In the genomic region with DNA sequence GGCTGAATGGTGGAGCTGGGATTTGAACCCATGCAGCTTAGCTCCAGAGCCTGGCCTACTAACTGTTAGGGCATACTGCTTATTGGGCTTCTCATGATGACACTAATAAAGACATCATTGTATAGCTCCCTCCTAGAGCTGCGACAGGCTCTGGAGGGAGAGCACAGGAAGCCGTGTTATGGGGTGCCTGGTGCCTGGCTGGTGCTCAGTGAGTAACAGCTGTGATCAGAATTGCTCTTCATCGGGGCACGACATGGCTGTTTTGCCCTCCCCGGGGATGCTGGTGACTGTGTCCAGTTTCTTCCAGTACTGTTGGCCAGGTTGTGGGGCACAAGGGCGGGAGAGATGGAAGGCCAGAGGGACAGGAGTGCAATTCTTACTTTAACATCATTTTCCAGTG, we compare ENCODE assay signal across 20 cellular contexts. TPM values are rescaled to one million over a fixed set of nuclear protein-coding genes. Genes with fewer than 3 reads are reported as not detected.
A peak's percentile ranks its signal among the peaks of the same experiment; 100 is the strongest.
DNase-seq lines count a peak whose midpoint lies in the region; TF ChIP-seq lines count a peak whose summit lies in the region.
"Had no signal": no experiment of that assay in that cellular context is flagged by ENCODE, and none has a peak within 500 bp of the region (broad histone marks: within the 10 kb centered on the region; RNA-seq: fewer than 3 reads in every experiment).

No MANE protein-coding gene starts in this region.

- peak overlapping the region; percentile 49 for H3K4me3 Mint-ChIP-seq in T-helper 1 cell treated with Interleukin-12 subunit alpha and Interleukin-12 subunit beta and Interleukin-4 antibody, amounts not matched to agents 30 μg/mL and 1 μg/mL, for 36 hours
- H3K4me3 Mint-ChIP-seq in Calu3 (ENCODE audit: low read depth, unreplicated experiment) (peak overlapping the region; percentile 16), brain (peak overlapping the region in 3 of 5 experiments; percentile 15 to 34 (median 29)), neural crest cell (peak overlapping the region; percentile 45)
- H3K4me3 Mint-ChIP-seq: stimulated activated naive CD8-positive, alpha-beta T cell treated with anti-CD3 and anti-CD28 coated beads, Interleukin-15, Interleukin-2, amounts not matched to agents 100 ng/mL and 50 ng/mL, for 24 hours had no signal

- no peak overlapping the region for H3K27ac Mint-ChIP-seq in T-helper 1 cell treated with Interleukin-12 subunit alpha and Interleukin-12 subunit beta and Interleukin-4 antibody, amounts not matched to agents 30 μg/mL and 1 μg/mL, for 36 hours
- H3K27ac Mint-ChIP-seq in Calu3 (ENCODE audit: unreplicated experiment), result no peak overlapping the region
- no peak overlapping the region for H3K27ac Mint-ChIP-seq in brain
- H3K27ac Mint-ChIP-seq in neural crest cell (ENCODE audit: unreplicated experiment), result no peak overlapping the region
- H3K27ac Mint-ChIP-seq: stimulated activated naive CD8-positive, alpha-beta T cell treated with anti-CD3 and anti-CD28 coated beads, Interleukin-15, Interleukin-2, amounts not matched to agents 100 ng/mL and 50 ng/mL, for 24 hours had no signal

- intact Hi-C loops in Calu3 (cut with micrococcal nuclease; ENCODE audit: unreplicated experiment), result no loop called here

- no peaks in the 10 kb centered on the region for H3K9me3 ChIP-seq in HAP-1
- H3K9me3 ChIP-seq: left lung, upper lobe of left lung had no signal

- H3K4me1 ChIP-seq in HAP-1, result no peaks in the 10 kb centered on the region
- H3K4me1 ChIP-seq: parathyroid adenoma had no signal

- CTCF ChIA-PET in Calu3 (lab: Charles Lee), result no interaction called here

- DNase-seq in T-helper 1 cell (no peak), Calu3 (no peak), neural crest cell (ENCODE audit: low read depth, low spot score) (no peak), HAP-1 (ENCODE audit: low spot score in 2 of 2) (no peak), HuH-7 (ENCODE audit: low spot score) (no peak), OCI-M2 (lab: John Stamatoyannopoulos, UW; ENCODE audit: unreplicated experiment) (no peak)
- DNase-seq: activated gamma-delta T cell treated with Interleukin-2 at 50 U/mL for 16 hours, DMS 273 treated with DMSO at 0.1 percent for 48 hours, GDM1, left lung, NCI-H1694, NCI-H774, SHP77 treated with DMSO at 0.1 percent for 48 hours, upper lobe of left lung had no signal

- TF ChIP-seq CTCF in Calu3 (IDR thresholded peaks at IDR 0.05; ENCODE audit: unreplicated experiment), result no peak
- TF ChIP-seq CTCF in brain (conservative IDR thresholded peaks at IDR 0.05), result no peak
- no peak for TF ChIP-seq CTCF in neural crest cell (conservative IDR thresholded peaks at IDR 0.05)

- peaks cover 7% of the 10 kb centered on the region for H3K4me1 Mint-ChIP-seq in T-helper 1 cell treated with Interleukin-12 subunit alpha and Interleukin-12 subunit beta and Interleukin-4 antibody, amounts not matched to agents 30 μg/mL and 1 μg/mL, for 36 hours (ENCODE audit: low read depth)
- peaks cover 17% of the 10 kb centered on the region for H3K4me1 Mint-ChIP-seq in Calu3 (ENCODE audit: low read depth, unreplicated experiment)
- H3K4me1 Mint-ChIP-seq in brain, result no peaks in the 10 kb centered on the region
- H3K4me1 Mint-ChIP-seq in neural crest cell, result peaks cover 4% of the 10 kb centered on the region

- no peaks in the 10 kb centered on the region for H3K36me3 ChIP-seq in HAP-1 (replicated peaks)
- H3K36me3 ChIP-seq: left lung had no signal

- no peaks in the 10 kb centered on the region for H3K9me3 Mint-ChIP-seq in T-helper 1 cell treated with Interleukin-12 subunit alpha and Interleukin-12 subunit beta and Interleukin-4 antibody, amounts not matched to agents 30 μg/mL and 1 μg/mL, for 36 hours
- H3K9me3 Mint-ChIP-seq in Calu3 (ENCODE audit: low read depth, unreplicated experiment), result no peaks in the 10 kb centered on the region
- peaks cover 0 to 7% (median 4%) of the 10 kb centered on the region in 5 experiments for H3K9me3 Mint-ChIP-seq in brain
- no peaks in the 10 kb centered on the region for H3K9me3 Mint-ChIP-seq in neural crest cell
- H3K9me3 Mint-ChIP-seq: stimulated activated naive CD8-positive, alpha-beta T cell treated with anti-CD3 and anti-CD28 coated beads, Interleukin-15, Interleukin-2, amounts not matched to agents 100 ng/mL and 50 ng/mL, for 24 hours had no signal

- H3K4me3 ChIP-seq in HAP-1, result no peak overlapping the region
- H3K4me3 ChIP-seq: left lung, upper lobe of left lung had no signal

- H3K27me3 Mint-ChIP-seq in T-helper 1 cell treated with Interleukin-12 subunit alpha and Interleukin-12 subunit beta and Interleukin-4 antibody, amounts not matched to agents 30 μg/mL and 1 μg/mL, for 36 hours (ENCODE audit: low read depth), result peaks cover 21% of the 10 kb centered on the region
- H3K27me3 Mint-ChIP-seq in Calu3 (ENCODE audit: unreplicated experiment), result no peaks in the 10 kb centered on the region
- peaks cover 75% of the 10 kb centered on the region for H3K27me3 Mint-ChIP-seq in brain
- H3K27me3 Mint-ChIP-seq in neural crest cell (ENCODE audit: low read depth), result peaks cover 90% of the 10 kb centered on the region

- H3K36me3 Mint-ChIP-seq in T-helper 1 cell treated with Interleukin-12 subunit alpha and Interleukin-12 subunit beta and Interleukin-4 antibody, amounts not matched to agents 30 μg/mL and 1 μg/mL, for 36 hours (ENCODE audit: low read depth), result no peaks in the 10 kb centered on the region
- H3K36me3 Mint-ChIP-seq in Calu3 (ENCODE audit: insufficient read depth, unreplicated experiment) (peaks cover 19% of the 10 kb centered on the region), brain (no peaks in the 10 kb centered on the region), neural crest cell (ENCODE audit: low read depth) (no peaks in the 10 kb centered on the region)

- no TSS peak for BruUV-seq in Calu3 (replicated peaks; lab: Mats Ljungman, UMichigan)

- H3K27me3 ChIP-seq in HAP-1 (ENCODE audit: low read depth), result peaks cover 3% of the 10 kb centered on the region; the same call in 1 of the 2 replicates

- in situ Hi-C loops in HAP-1 (cut with MboI; ENCODE audit: low sequenced_read_pairs), result no loop called here

RNA-seq across cellular contexts. Expression of a gene that starts 5.1 kb away (rescaled TPM):
- total RNA-seq in Calu3 (2022) (5.0 and 6.4 TPM in 2 replicates), neural crest cell (0.25 TPM in 1 of 2 replicates, not detected in the other)
- 8.1 TPM for polyA plus RNA-seq in brain (ENCODE audit: insufficient read depth, low read depth, low replicate concordance)
- total RNA-seq: astrocyte, OCI-LY7 had no signal

RNA-seq across cellular contexts. Expression of a gene that starts 16.3 kb away (rescaled TPM):
- total RNA-seq in Calu3 (2022), result 147 and 152 TPM in 2 replicates
- 5.0 TPM for polyA plus RNA-seq in brain (ENCODE audit: insufficient read depth, low read depth, low replicate concordance)
- 2.2 and 2.8 TPM in 2 replicates for total RNA-seq in neural crest cell

RNA-seq across cellular contexts. Expression of a gene that starts 30.0 kb away (rescaled TPM):
- 12.9 and 13.9 TPM in 2 replicates for total RNA-seq in Calu3 (2022)
- 0.70 TPM for polyA plus RNA-seq in brain (ENCODE audit: insufficient read depth, low read depth, low replicate concordance)
- 13.6 and 14.7 TPM in 2 replicates for total RNA-seq in neural crest cell

RNA-seq across cellular contexts. Expression of a gene that starts 42.4 kb away (rescaled TPM):
- 69.1 and 85.5 TPM in 2 replicates for total RNA-seq in Calu3 (2022)
- polyA plus RNA-seq in brain (ENCODE audit: insufficient read depth, low read depth, low replicate concordance), result 66.0 TPM
- 87.0 and 87.6 TPM in 2 replicates for total RNA-seq in neural crest cell

Comparison
In these comparisons a context has a peak if more than half of its experiments do, and no peak if none do; other contexts are left out.
1. RNA of a gene that starts 16.3 kb away (total RNA-seq): 147 to 152 TPM in Calu3; 2.2 to 2.8 TPM in neural crest cell; every median in the first group is over 10 times any median in the second.
2. Peak in every context shown above with its lines, with median percentiles within 50 percentile points of each other: H3K4me3 Mint-ChIP-seq.